Comparison of ENCODE assay signal across 8 cellular contexts in the genomic region with DNA sequence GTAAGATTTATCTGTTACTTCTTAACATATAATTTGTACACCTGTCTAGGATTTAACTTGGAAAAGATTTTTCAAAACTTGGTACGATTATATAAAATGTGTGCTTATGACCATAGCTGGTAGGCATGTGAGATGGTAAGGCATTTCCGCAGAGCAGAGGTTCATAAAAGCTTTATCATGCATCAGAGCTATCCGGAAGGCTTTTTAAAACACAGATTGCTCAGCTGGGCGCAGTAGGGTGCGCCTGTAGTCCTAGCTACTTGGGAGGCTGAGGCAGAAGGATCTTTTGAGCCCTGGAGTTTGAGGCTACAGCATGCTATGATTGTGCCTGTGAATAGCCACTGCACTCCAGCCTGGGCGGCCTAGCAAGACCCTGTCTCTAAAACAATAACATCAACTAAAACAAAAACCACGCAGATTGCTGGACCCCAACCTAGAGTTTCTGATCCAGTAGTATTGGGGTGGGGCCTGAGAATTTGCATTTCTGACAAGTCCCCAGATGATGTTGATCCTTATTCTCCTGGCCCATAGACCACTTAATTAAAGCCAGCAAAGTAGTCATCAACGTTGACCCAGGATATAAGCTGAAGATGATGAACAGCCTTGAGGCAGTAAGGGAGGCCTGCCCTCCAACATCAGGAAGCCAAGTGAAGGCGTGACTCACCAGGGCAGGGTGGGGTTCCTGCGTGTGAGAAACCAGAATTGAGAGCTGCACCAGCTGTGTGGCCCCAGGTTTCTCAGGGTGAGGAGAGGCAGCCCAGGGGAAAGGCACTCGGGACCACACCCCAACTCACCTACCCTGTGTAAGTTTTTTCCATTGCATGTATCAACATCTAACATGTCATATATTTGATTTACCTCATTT. TPM values are rescaled to one million over a fixed set of nuclear protein-coding genes. Genes with fewer than 3 reads are reported as not detected.
DNase-seq lines count a peak whose midpoint lies in the region; ATAC-seq and TF ChIP-seq lines count a peak whose summit lies in the region.

No MANE protein-coding gene starts in this region.

- DNase-seq in AG10803 (ENCODE audit: low read depth) (peak; percentile 74), RPMI7951 (ENCODE audit: low read depth) (peak; percentile 98), islet precursor cell (peak; percentile 57), uterus (no peak), cerebellar nuclear complex (lab: John Stamatoyannopoulos, UW) (no peak)
- peak; percentile 76 for DNase-seq in activated naive CD4-positive, alpha-beta T cell treated with Interleukin-2 at 50 U/mL for 16 hours
- no peak for DNase-seq in stimulated activated naive B cell treated with anti-CD40 and anti-IgM and Interleukin-4, amounts not matched to agents 10 μg/mL and 1 μg/mL and 100 μg/mL, for 72 hours

- no peak overlapping the region for H3K27ac ChIP-seq in uterus

- H3K9me3 ChIP-seq in uterus = no peaks in the 10 kb centered on the region

- H3K4me1 Mint-ChIP-seq in stimulated activated naive B cell treated with anti-CD40 and anti-IgM and Interleukin-4, amounts not matched to agents 10 μg/mL and 1 μg/mL and 100 μg/mL, for 72 hours = peaks cover 9 to 18% of the 10 kb centered on the region in 2 donors

- no peak overlapping the region for H3K27ac Mint-ChIP-seq in stimulated activated naive B cell treated with anti-CD40 and anti-IgM and Interleukin-4, amounts not matched to agents 10 μg/mL and 1 μg/mL and 100 μg/mL, for 72 hours

- no peaks in the 10 kb centered on the region for H3K36me3 ChIP-seq in uterus

- TF ChIP-seq CTCF in AG10803 (conservative IDR thresholded peaks at IDR 0.05; ENCODE audit: low read length) (no peak), uterus (IDR thresholded peaks at IDR 0.05) (no peak)

- H3K27me3 ChIP-seq in uterus = no peaks in the 10 kb centered on the region

- H3K36me3 Mint-ChIP-seq in stimulated activated naive B cell treated with anti-CD40 and anti-IgM and Interleukin-4, amounts not matched to agents 10 μg/mL and 1 μg/mL and 100 μg/mL, for 72 hours = no peaks in the 10 kb centered on the region

- no peaks in the 10 kb centered on the region for H3K9me3 Mint-ChIP-seq in stimulated activated naive B cell treated with anti-CD40 and anti-IgM and Interleukin-4, amounts not matched to agents 10 μg/mL and 1 μg/mL and 100 μg/mL, for 72 hours

- no peak overlapping the region for H3K4me3 Mint-ChIP-seq in stimulated activated naive B cell treated with anti-CD40 and anti-IgM and Interleukin-4, amounts not matched to agents 10 μg/mL and 1 μg/mL and 100 μg/mL, for 72 hours

- H3K4me1 ChIP-seq in uterus = peaks cover 0 to 4% of the 10 kb centered on the region in 2 donors

- ATAC-seq in GM21619 (IDR thresholded peaks at IDR 0.05; ENCODE audit: unreplicated experiment) = peak; percentile 73
- ATAC-seq in stimulated activated naive B cell treated with anti-CD40 and anti-IgM and Interleukin-4, amounts not matched to agents 10 μg/mL and 1 μg/mL and 100 μg/mL, for 72 hours (replicated peaks) = peak; percentile 60 to 65

- H3K4me3 ChIP-seq in AG10803 (ENCODE audit: low read length) = no peak overlapping the region
- no peak overlapping the region for H3K4me3 ChIP-seq in uterus

- H3K27me3 Mint-ChIP-seq in stimulated activated naive B cell treated with anti-CD40 and anti-IgM and Interleukin-4, amounts not matched to agents 10 μg/mL and 1 μg/mL and 100 μg/mL, for 72 hours = no peaks in the 10 kb centered on the region

- TF ChIP-seq POLR2A in uterus (IDR thresholded peaks at IDR 0.05) = no peak

- intact Hi-C loops in uterus (cut with DNase I; ENCODE audit: low total_unique reads) = no loop called here

RNA-seq across cellular contexts. Expression of gene SLC20A1, which starts 21.6 kb away (rescaled TPM):
- total RNA-seq in RPMI7951 (2014; rRNA removed; shearing (Covaris generic)) = 124 and 127 TPM in 2 replicates
- total RNA-seq in uterus = 10 to 100 TPM; 11.5 to 30.6 (median 24.4) TPM

RNA-seq across cellular contexts. Expression of gene CHCHD5, which starts 39.7 kb away (rescaled TPM):
- 31.6 and 32.2 TPM in 2 replicates for total RNA-seq in RPMI7951 (2014; rRNA removed; shearing (Covaris generic))
- 10 to 100 TPM in 1 of 4 donors, 1 to 10 TPM in 2, not detected in 1; 6.5 to 22.6 (median 8.4) TPM for total RNA-seq in uterus

Comparison
In these comparisons a context has a peak if more than half of its experiments do, and no peak if none do; other contexts are left out.
1. DNase-seq: peak in AG10803 (single experiment), RPMI7951 (single experiment), activated naive CD4-positive, alpha-beta T cell treated with Interleukin-2 at 50 U/mL for 16 hours (single experiment) and islet precursor cell (single experiment); none in stimulated activated naive B cell treated with anti-CD40 and anti-IgM and Interleukin-4, amounts not matched to agents 10 μg/mL and 1 μg/mL and 100 μg/mL, for 72 hours (single experiment), uterus (0 of 2) and cerebellar nuclear complex (0 of 2).